ENCODE assay signal across 1 cellular context in the genomic region with DNA sequence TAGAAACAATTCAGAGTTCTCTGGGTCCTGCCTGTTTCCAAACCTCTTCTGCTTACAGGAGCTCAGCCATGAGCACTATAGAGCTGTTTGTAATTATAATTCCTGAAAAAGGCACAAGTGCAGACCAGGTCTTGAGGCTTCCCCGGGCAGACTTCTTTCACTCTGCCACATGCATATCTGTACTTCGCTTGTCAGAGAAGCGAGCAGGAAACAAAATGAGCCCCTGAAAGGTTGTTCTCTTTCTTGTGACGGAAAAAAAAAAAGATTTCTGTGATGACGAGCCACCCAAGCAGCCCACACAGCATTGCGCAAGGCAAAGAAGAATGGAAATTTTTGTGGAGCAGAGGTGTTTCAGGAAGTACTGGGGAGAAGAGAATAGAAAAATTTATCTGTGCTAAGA.
TF ChIP-seq lines count a peak whose summit lies in the region.

No MANE protein-coding gene starts in this region.

TF ChIP-seq in GM23338, 12 proteins besides CTCF, POLR2A, EP300 and RAD21 (continued from another document):
- TF ChIP-seq, protein P1, sequence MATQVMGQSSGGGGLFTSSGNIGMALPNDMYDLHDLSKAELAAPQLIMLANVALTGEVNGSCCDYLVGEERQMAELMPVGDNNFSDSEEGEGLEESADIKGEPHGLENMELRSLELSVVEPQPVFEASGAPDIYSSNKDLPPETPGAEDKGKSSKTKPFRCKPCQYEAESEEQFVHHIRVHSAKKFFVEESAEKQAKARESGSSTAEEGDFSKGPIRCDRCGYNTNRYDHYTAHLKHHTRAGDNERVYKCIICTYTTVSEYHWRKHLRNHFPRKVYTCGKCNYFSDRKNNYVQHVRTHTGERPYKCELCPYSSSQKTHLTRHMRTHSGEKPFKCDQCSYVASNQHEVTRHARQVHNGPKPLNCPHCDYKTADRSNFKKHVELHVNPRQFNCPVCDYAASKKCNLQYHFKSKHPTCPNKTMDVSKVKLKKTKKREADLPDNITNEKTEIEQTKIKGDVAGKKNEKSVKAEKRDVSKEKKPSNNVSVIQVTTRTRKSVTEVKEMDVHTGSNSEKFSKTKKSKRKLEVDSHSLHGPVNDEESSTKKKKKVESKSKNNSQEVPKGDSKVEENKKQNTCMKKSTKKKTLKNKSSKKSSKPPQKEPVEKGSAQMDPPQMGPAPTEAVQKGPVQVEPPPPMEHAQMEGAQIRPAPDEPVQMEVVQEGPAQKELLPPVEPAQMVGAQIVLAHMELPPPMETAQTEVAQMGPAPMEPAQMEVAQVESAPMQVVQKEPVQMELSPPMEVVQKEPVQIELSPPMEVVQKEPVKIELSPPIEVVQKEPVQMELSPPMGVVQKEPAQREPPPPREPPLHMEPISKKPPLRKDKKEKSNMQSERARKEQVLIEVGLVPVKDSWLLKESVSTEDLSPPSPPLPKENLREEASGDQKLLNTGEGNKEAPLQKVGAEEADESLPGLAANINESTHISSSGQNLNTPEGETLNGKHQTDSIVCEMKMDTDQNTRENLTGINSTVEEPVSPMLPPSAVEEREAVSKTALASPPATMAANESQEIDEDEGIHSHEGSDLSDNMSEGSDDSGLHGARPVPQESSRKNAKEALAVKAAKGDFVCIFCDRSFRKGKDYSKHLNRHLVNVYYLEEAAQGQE (IDR thresholded peaks at IDR 0.05; ENCODE audit: unreplicated experiment), result no peak
- no peak for TF ChIP-seq JUNB (IDR thresholded peaks at IDR 0.05; ENCODE audit: unreplicated experiment)
